1 cellular context compared by ENCODE assay signal in the genomic region with DNA sequence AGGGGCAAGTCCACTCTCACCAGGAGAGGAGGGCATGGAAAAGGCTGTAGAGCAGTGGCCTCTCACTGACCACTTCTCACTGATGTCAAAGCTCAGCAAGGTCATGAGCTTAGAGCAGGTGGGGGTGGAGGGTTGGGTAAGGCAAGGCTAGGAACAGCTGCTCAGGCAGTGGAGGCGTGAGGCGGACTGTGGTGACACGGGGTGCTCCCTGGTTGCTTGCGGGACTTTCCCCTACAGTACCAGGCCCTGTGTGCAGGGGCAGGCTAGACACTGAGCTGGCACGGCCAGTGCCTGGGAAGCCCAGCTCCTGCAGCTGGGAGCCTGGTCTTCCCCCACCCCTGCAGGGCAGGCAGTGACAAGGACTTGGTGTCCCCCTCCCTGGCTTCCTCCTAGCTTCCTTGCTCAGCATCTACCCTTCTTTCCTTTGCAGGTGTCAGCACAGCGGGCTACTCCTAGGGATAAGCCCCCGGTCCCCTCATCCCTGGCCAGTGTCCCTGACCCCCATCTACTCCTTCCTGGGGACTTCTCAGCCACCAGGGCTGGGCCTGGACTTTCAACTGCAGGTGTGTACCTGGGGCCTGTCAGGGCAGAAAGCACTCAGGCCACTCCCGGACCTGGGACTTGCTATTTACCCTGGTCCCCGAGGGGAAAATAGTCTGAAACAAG.
TF ChIP-seq lines count a peak whose summit lies in the region.

No MANE protein-coding gene starts in this region.

TF ChIP-seq in IMR-90, 13 proteins besides CTCF, POLR2A, EP300 and RAD21 (continued from another document):
- TF ChIP-seq, protein P1, sequence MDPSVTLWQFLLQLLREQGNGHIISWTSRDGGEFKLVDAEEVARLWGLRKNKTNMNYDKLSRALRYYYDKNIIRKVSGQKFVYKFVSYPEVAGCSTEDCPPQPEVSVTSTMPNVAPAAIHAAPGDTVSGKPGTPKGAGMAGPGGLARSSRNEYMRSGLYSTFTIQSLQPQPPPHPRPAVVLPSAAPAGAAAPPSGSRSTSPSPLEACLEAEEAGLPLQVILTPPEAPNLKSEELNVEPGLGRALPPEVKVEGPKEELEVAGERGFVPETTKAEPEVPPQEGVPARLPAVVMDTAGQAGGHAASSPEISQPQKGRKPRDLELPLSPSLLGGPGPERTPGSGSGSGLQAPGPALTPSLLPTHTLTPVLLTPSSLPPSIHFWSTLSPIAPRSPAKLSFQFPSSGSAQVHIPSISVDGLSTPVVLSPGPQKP (IDR thresholded peaks at IDR 0.05; ENCODE audit: borderline replicate concordance, low read depth, low read length): no peak
- no peak for TF ChIP-seq SMC3 (IDR thresholded peaks at IDR 0.05; ENCODE audit: low read depth, low read length)
- no peak for TF ChIP-seq NFE2L2 (IDR thresholded peaks at IDR 0.05; ENCODE audit: low read depth, low read length)
- no peak for TF ChIP-seq USF2 (IDR thresholded peaks at IDR 0.05; ENCODE audit: low read depth, low read length)
- TF ChIP-seq FOS (IDR thresholded peaks at IDR 0.05; ENCODE audit: low read depth, low read length): no peak
- no peak for TF ChIP-seq BHLHE40 (IDR thresholded peaks at IDR 0.05; ENCODE audit: low read depth, low read length)
- TF ChIP-seq CEBPB (IDR thresholded peaks at IDR 0.05; ENCODE audit: low read depth, low read length): no peak
- no peak for TF ChIP-seq MAFK (IDR thresholded peaks at IDR 0.05; ENCODE audit: low read depth, low read length)
- TF ChIP-seq CHD1 (IDR thresholded peaks at IDR 0.05; ENCODE audit: low read depth, low read length): no peak
